ENCODE assay signal across 19 cellular contexts in genomic region chr6:145631374-145631773, GRCh38.
DNase-seq lines count a peak whose midpoint lies in the region; ATAC-seq lines count a peak whose summit lies in the region.
"Had no signal": no experiment of that assay in that cellular context is flagged by ENCODE, and none has a peak within 500 bp of the region (broad histone marks: within the 10 kb centered on the region; RNA-seq: fewer than 3 reads in every experiment).

No MANE protein-coding gene starts in this region.

- DNase-seq in NCI-H2107 treated with DMSO at 0.1 percent for 48 hours (lab: John Stamatoyannopoulos, UW; ENCODE audit: unreplicated experiment) = peak; percentile 13
- DNase-seq in NCI-H2107 (lab: John Stamatoyannopoulos, UW) = no peak
- peak; percentile 50 for DNase-seq in NCI-H2029 treated with DMSO at 0.1 percent for 48 hours (lab: John Stamatoyannopoulos, UW)
- DNase-seq in NCI-H774 (lab: John Stamatoyannopoulos, UW) = peak; percentile 8
- DNase-seq in effector CD4-positive, alpha-beta T cell = no peak
- no peak for DNase-seq in HK-2 (ENCODE audit: unreplicated experiment)
- DNase-seq: CD8-positive, alpha-beta T cell; GF-D8; GOT3; HFFc6; KG1; NCI-H1436; NCI-H2081 treated with DMSO at 0.1 percent for 48 hours; NCI-H446 treated with DMSO at 0.1 percent for 48 hours; PC-9; SJCRH30; T-helper 2 cell had no signal

- ATAC-seq in GM21825 (IDR thresholded peaks at IDR 0.05; ENCODE audit: unreplicated experiment) = no peak
- ATAC-seq: CD8-positive, alpha-beta T cell; HepG2 had no signal

Comparison
In these comparisons a context has a peak if more than half of its experiments do, and no peak if none do; other contexts are left out.
1. DNase-seq: peak in NCI-H2107 treated with DMSO at 0.1 percent for 48 hours (single experiment), NCI-H2029 treated with DMSO at 0.1 percent for 48 hours (single experiment) and NCI-H774 (single experiment); none in NCI-H2107 (single experiment), effector CD4-positive, alpha-beta T cell (single experiment) and HK-2 (single experiment).